1 cellular context compared by ENCODE assay signal in genomic region chr2:27250652-27251379, GRCh38.
TF ChIP-seq lines count a peak whose summit lies in the region.

No MANE protein-coding gene starts in this region.

TF ChIP-seq in A549, 52 proteins besides CTCF, POLR2A, EP300 and RAD21 (continued from another document):
- TF ChIP-seq E2F6 (IDR thresholded peaks at IDR 0.05; ENCODE audit: borderline replicate concordance, low read depth): no peak
- TF ChIP-seq RFX5 (IDR thresholded peaks at IDR 0.05): no peak
- no peak for TF ChIP-seq ELK1 (IDR thresholded peaks at IDR 0.05; ENCODE audit: low read depth, low read length)
- TF ChIP-seq JUNB (IDR thresholded peaks at IDR 0.05): no peak
- no peak for TF ChIP-seq CBX2 (IDR thresholded peaks at IDR 0.05; ENCODE audit: borderline replicate concordance, low read depth)
- no peak for TF ChIP-seq HOXB13 (CRISPR knock-in tag; IDR thresholded peaks at IDR 0.05; ENCODE audit: low read depth)
- no peak for TF ChIP-seq MAFK (IDR thresholded peaks at IDR 0.05; ENCODE audit: partially characterized antibody)
- no peak for TF ChIP-seq SMC3 (IDR thresholded peaks at IDR 0.05)
- no peak for TF ChIP-seq BCL3 (IDR thresholded peaks at IDR 0.05)
- TF ChIP-seq EHF (CRISPR knock-in tag; IDR thresholded peaks at IDR 0.05): no peak
- no peak for TF ChIP-seq ZSCAN20 (CRISPR knock-in tag; IDR thresholded peaks at IDR 0.05)
- no peak for TF ChIP-seq FOSL2 (IDR thresholded peaks at IDR 0.05)
- no peak for TF ChIP-seq FOSL2 (CRISPR knock-in tag; IDR thresholded peaks at IDR 0.05)
- TF ChIP-seq ZC3H11A (IDR thresholded peaks at IDR 0.05): no peak
- no peak for TF ChIP-seq JUN (IDR thresholded peaks at IDR 0.05)
- TF ChIP-seq ESRRA (IDR thresholded peaks at IDR 0.05; ENCODE audit: borderline replicate concordance, low read length): no peak
